ENCODE assay signal across 16 cellular contexts in genomic region chr9:6096821-6097220, GRCh38.
DNase-seq lines count a peak whose midpoint lies in the region; ATAC-seq and TF ChIP-seq lines count a peak whose summit lies in the region.
"Had no signal": no experiment of that assay in that cellular context is flagged by ENCODE, and none has a peak within 500 bp of the region (broad histone marks: within the 10 kb centered on the region; RNA-seq: fewer than 3 reads in every experiment).

No MANE protein-coding gene starts in this region.

- no peak overlapping the region for H2BK5ac ChIP-seq in H9 (ENCODE audit: insufficient read length, low read length)

- no peaks in the 10 kb centered on the region for H3K9me3 Mint-ChIP-seq in activated T-helper 17 cell treated with anti-CD3 and anti-CD28 coated beads, Interleukin-2, amount 50 U/mL, for 72 hours
- H3K9me3 Mint-ChIP-seq in H9 = peaks cover 2 to 3% of the 10 kb centered on the region in 2 experiments; a peak in 2 of 5 replicates
- H3K9me3 Mint-ChIP-seq: CD4-positive, alpha-beta T cell; dendritic cell treated with granulocyte-macrophage colony-stimulating factor and Interleukin-4, amounts not matched to agents 40 ng/mL and 50 ng/mL, for 4 days had no signal

- H4K8ac ChIP-seq in H9 (replicated peaks; ENCODE audit: insufficient read length, low read depth, low read length) = no peak overlapping the region

- H3K14ac ChIP-seq in H9 (ENCODE audit: insufficient read depth, low read length) = no peak overlapping the region

- no peak overlapping the region for H4K5ac ChIP-seq in H9 (ENCODE audit: insufficient read length, low read depth, low read length)

- peaks cover 8% of the 10 kb centered on the region for H3K27me3 Mint-ChIP-seq in activated T-helper 17 cell treated with anti-CD3 and anti-CD28 coated beads, Interleukin-2, amount 50 U/mL, for 72 hours
- no peaks in the 10 kb centered on the region; the same call in 1 of the 2 replicates for H3K27me3 Mint-ChIP-seq in H9 (ENCODE audit: low read depth)

- no peak overlapping the region for H2BK120ac ChIP-seq in H9 (ENCODE audit: low read depth, low read length, poor library complexity, severe bottlenecking)

- H2AK5ac ChIP-seq in H9 (ENCODE audit: insufficient read length, low read length) = no peak overlapping the region

- H3T11ph ChIP-seq in H9 (ENCODE audit: low read length) = no peak overlapping the region

- no peak overlapping the region for H2AFZ ChIP-seq in H9 (ENCODE audit: low read length)

- no peak for TF ChIP-seq POLR2A in uterus (IDR thresholded peaks at IDR 0.05)

- no peaks in the 10 kb centered on the region for H3K36me3 ChIP-seq in uterus

- H4K91ac ChIP-seq in H9 (ENCODE audit: insufficient read length, low read depth, low read length) = no peak overlapping the region

- no peak overlapping the region for H3K4ac ChIP-seq in H9 (ENCODE audit: low read depth, low read length)

- no peak overlapping the region for H3K4me3 Mint-ChIP-seq in activated T-helper 17 cell treated with anti-CD3 and anti-CD28 coated beads, Interleukin-2, amount 50 U/mL, for 72 hours
- no peak overlapping the region for H3K4me3 Mint-ChIP-seq in H9
- H3K4me3 Mint-ChIP-seq: CD4-positive, alpha-beta T cell; dendritic cell treated with granulocyte-macrophage colony-stimulating factor and Interleukin-4, amounts not matched to agents 40 ng/mL and 50 ng/mL, for 4 days had no signal

- intact Hi-C loops in uterus (cut with DNase I; ENCODE audit: low total_unique reads) = no loop called here

- H3K23me2 ChIP-seq in H9 (ENCODE audit: insufficient read length, low read depth, low read length, poor library complexity, severe bottlenecking) = no peaks in the 10 kb centered on the region

- H3K4me1 Mint-ChIP-seq in activated T-helper 17 cell treated with anti-CD3 and anti-CD28 coated beads, Interleukin-2, amount 50 U/mL, for 72 hours = no peaks in the 10 kb centered on the region
- H3K4me1 Mint-ChIP-seq in H9 = peaks cover 8 to 9% of the 10 kb centered on the region in 2 experiments

- no CpG with 5 or more reads among the region's 3 CpGs for WGBS in H9 (ENCODE audit: extremely low coverage, insufficient read length, low lambda C conversion rate)

- no peak overlapping the region for H3K4me3 ChIP-seq in uterus

- H3K18ac ChIP-seq in H9 (ENCODE audit: insufficient read length, low read depth, low read length) = no peak overlapping the region

- H2BK12ac ChIP-seq in H9 (ENCODE audit: insufficient read length, low read depth, low read length) = no peak overlapping the region

- H2BK15ac ChIP-seq in H9 (ENCODE audit: low read depth, low read length) = no peak overlapping the region

- H3K36me3 Mint-ChIP-seq in activated T-helper 17 cell treated with anti-CD3 and anti-CD28 coated beads, Interleukin-2, amount 50 U/mL, for 72 hours (ENCODE audit: low read depth) = no peaks in the 10 kb centered on the region
- H3K36me3 Mint-ChIP-seq in H9 (ENCODE audit: insufficient read depth in 1 of 3, low read depth in 3 of 3) = no peaks in the 10 kb centered on the region; a peak in 2 of 7 replicates

- no peaks in the 10 kb centered on the region for H3K79me1 ChIP-seq in H9 (ENCODE audit: insufficient read depth, low read depth, low read length, poor library complexity, severe bottlenecking)

- no peak overlapping the region for H3K56ac ChIP-seq in H9 (ENCODE audit: insufficient read length, low read depth, low read length)

- H3K79me2 ChIP-seq in H9 (ENCODE audit: insufficient read depth, low read length) = no peaks in the 10 kb centered on the region

- no peak overlapping the region for H3K9ac ChIP-seq in H9 (ENCODE audit: extremely low read depth, insufficient read length, low read length)
- H3K9ac ChIP-seq: SK-N-SH had no signal

- DNase-seq in AG08396 (ENCODE audit: low spot score) (peak; percentile 37), foreskin keratinocyte (peak; percentile 68 to 85), uterus (no peak), H9 (no peak), NCI-H748 treated with DMSO at 0.1 percent for 48 hours (lab: John Stamatoyannopoulos, UW) (no peak)
- DNase-seq: amniotic stem cell; CD4-positive, alpha-beta T cell; H7; left cardiac atrium; MM.1S; SK-N-SH; stimulated activated CD4-positive, alpha-beta T cell treated with anti-CD3 and anti-CD28 coated beads, Interleukin-2, amount 100 ng/mL, for 24 hours had no signal

- TF ChIP-seq CTCF in foreskin keratinocyte (conservative IDR thresholded peaks at IDR 0.05) = no peak
- no peak for TF ChIP-seq CTCF in uterus (IDR thresholded peaks at IDR 0.05)
- TF ChIP-seq CTCF in H9 (conservative IDR thresholded peaks at IDR 0.05) = no peak

- H4K20me1 ChIP-seq in H9 (ENCODE audit: control insufficient read depth, insufficient read depth, insufficient read length) = no peaks in the 10 kb centered on the region

- H2BK20ac ChIP-seq in H9 (ENCODE audit: low read depth, low read length, poor library complexity, severe bottlenecking) = no peak overlapping the region

- ATAC-seq in GM18502 (IDR thresholded peaks at IDR 0.05; ENCODE audit: poor library complexity, unreplicated experiment) (peak; percentile 48), foreskin keratinocyte (peak; percentile 86), HG03159 (IDR thresholded peaks at IDR 0.05; ENCODE audit: unreplicated experiment) (no peak)
- ATAC-seq in activated T-helper 17 cell treated with anti-CD3 and anti-CD28 coated beads, Interleukin-2, amount 50 U/mL, for 72 hours (replicated peaks) = peak; percentile 98
- ATAC-seq: left cardiac atrium had no signal

- H3K9me3 ChIP-seq in uterus (no peaks in the 10 kb centered on the region), H9 (ENCODE audit: control insufficient read depth, low read depth, low read length) (no peaks in the 10 kb centered on the region)
- H3K9me3 ChIP-seq: SK-N-SH had no signal

- H3K27me3 ChIP-seq in foreskin keratinocyte = no peaks in the 10 kb centered on the region
- H3K27me3 ChIP-seq in uterus = no peaks in the 10 kb centered on the region
- no peaks in the 10 kb centered on the region for H3K27me3 ChIP-seq in H9 (ENCODE audit: insufficient read depth, low read length)

- H3K27ac Mint-ChIP-seq in activated T-helper 17 cell treated with anti-CD3 and anti-CD28 coated beads, Interleukin-2, amount 50 U/mL, for 72 hours = peak overlapping the region; percentile 60
- no peak overlapping the region for H3K27ac Mint-ChIP-seq in H9
- H3K27ac Mint-ChIP-seq: CD4-positive, alpha-beta T cell; dendritic cell treated with granulocyte-macrophage colony-stimulating factor and Interleukin-4, amounts not matched to agents 40 ng/mL and 50 ng/mL, for 4 days had no signal

- H3K27ac ChIP-seq in foreskin keratinocyte (no peak overlapping the region), uterus (no peak overlapping the region), H9 (ENCODE audit: insufficient read length, low read depth, low read length) (no peak overlapping the region)

- H3K4me1 ChIP-seq in foreskin keratinocyte (peaks cover 8% of the 10 kb centered on the region), uterus (no peaks in the 10 kb centered on the region), H9 (ENCODE audit: insufficient read depth, low read length) (no peaks in the 10 kb centered on the region)

- no peak overlapping the region for H3K23ac ChIP-seq in H9 (ENCODE audit: insufficient read length, low read depth, low read length)

- no peak overlapping the region for H3K4me2 ChIP-seq in H9 (ENCODE audit: insufficient read depth, insufficient read length, low read length)
- H3K4me2 ChIP-seq: SK-N-SH had no signal

Comparison
In these comparisons a context has a peak if more than half of its experiments do, and no peak if none do; other contexts are left out.
1. DNase-seq: peak in AG08396 (single experiment) and foreskin keratinocyte (2 of 2); none in uterus (0 of 2), H9 (single experiment) and NCI-H748 treated with DMSO at 0.1 percent for 48 hours (single experiment).